Comparison of ENCODE assay signal across 9 cellular contexts in genomic region chr12:176321-177181, GRCh38. TPM values are rescaled to one million over a fixed set of nuclear protein-coding genes. Genes with fewer than 3 reads are reported as not detected.
DNase-seq lines count a peak whose midpoint lies in the region; ATAC-seq, FAIRE-seq and TF ChIP-seq lines count a peak whose summit lies in the region.
"Had no signal": no experiment of that assay in that cellular context is flagged by ENCODE, and none has a peak within 500 bp of the region (broad histone marks: within the 10 kb centered on the region; RNA-seq: fewer than 3 reads in every experiment).

No MANE protein-coding gene starts in this region.

- no peak for TF ChIP-seq POLR2A in breast epithelium (IDR thresholded peaks at IDR 0.05)

- FAIRE-seq in astrocyte (lab: Jason Lieb, UNC) (no peak), islet of Langerhans (lab: Jason Lieb, UNC) (peak; percentile 51)

- H3K36me3 Mint-ChIP-seq in MCF 10A (ENCODE audit: insufficient read depth, unreplicated experiment) (no peaks in the 10 kb centered on the region), astrocyte (ENCODE audit: low read depth, unreplicated experiment) (no peaks in the 10 kb centered on the region)
- H3K36me3 Mint-ChIP-seq in CD4-positive, alpha-beta memory T cell: no peaks in the 10 kb centered on the region

- POLR2A ChIA-PET in MCF 10A (lab: Yijun Ruan, JAX): interaction anchor here (0.8 kb wide), 1 partner anchor 27 kb away, joined by 3 read pairs; no protein-coding TSS in a partner anchor
- POLR2A ChIA-PET in CD4-positive, alpha-beta memory T cell (lab: Charles Lee; ENCODE audit: partially characterized antibody): no interaction called here

- peaks cover 0 to 27% of the 10 kb centered on the region in 2 donors for H3K27me3 ChIP-seq in breast epithelium
- H3K27me3 ChIP-seq in astrocyte (ENCODE audit: insufficient read depth, low read length): no peaks in the 10 kb centered on the region
- no peaks in the 10 kb centered on the region for H3K27me3 ChIP-seq in CD4-positive, alpha-beta memory T cell (ENCODE audit: insufficient read depth, low read length)

- H3K4me3 Mint-ChIP-seq in MCF 10A (ENCODE audit: unreplicated experiment) (peak overlapping the region; percentile 4), astrocyte (ENCODE audit: unreplicated experiment) (no peak overlapping the region)
- H3K4me3 Mint-ChIP-seq in CD4-positive, alpha-beta memory T cell: no peak overlapping the region

- CTCF ChIA-PET in MCF 10A (lab: Yijun Ruan, JAX): interaction anchor here (0.6 kb wide), 1 partner anchor 371 kb away, joined by 3 read pairs; no protein-coding TSS in a partner anchor
- CTCF ChIA-PET in CD4-positive, alpha-beta memory T cell (lab: Charles Lee; ENCODE audit: partially characterized antibody): no interaction called here

- H3K4me1 Mint-ChIP-seq in MCF 10A (ENCODE audit: insufficient read depth, unreplicated experiment): peaks cover 9% of the 10 kb centered on the region
- H3K4me1 Mint-ChIP-seq in astrocyte (ENCODE audit: low read depth, unreplicated experiment): peaks cover 54% of the 10 kb centered on the region
- peaks cover 0 to 7% (median 4%) of the 10 kb centered on the region in 4 donors for H3K4me1 Mint-ChIP-seq in CD4-positive, alpha-beta memory T cell

- H3K9me3 ChIP-seq in breast epithelium (no peaks in the 10 kb centered on the region), astrocyte (ENCODE audit: insufficient read depth, low read depth, low read length) (no peaks in the 10 kb centered on the region)
- H3K9me3 ChIP-seq in CD4-positive, alpha-beta memory T cell (ENCODE audit: control insufficient read depth in 1 of 2, low read length in 2 of 2): no peaks in the 10 kb centered on the region

- H3K4me3 ChIP-seq in breast epithelium: no peak overlapping the region
- H3K4me3 ChIP-seq in astrocyte (ENCODE audit: insufficient read depth, low read depth, low read length): no peak overlapping the region
- no peak overlapping the region for H3K4me3 ChIP-seq in CD4-positive, alpha-beta memory T cell (ENCODE audit: low read length in 2 of 2)

- peak; percentile 59 for DNase-seq in MCF 10A (ENCODE audit: unreplicated experiment)
- no peak for DNase-seq in breast epithelium (ENCODE audit: low spot score in 2 of 2)
- peak; percentile 57 for DNase-seq in astrocyte (ENCODE audit: low read depth)
- no peak for DNase-seq in CD4-positive, alpha-beta memory T cell
- no peak for DNase-seq in NCI-H2196 (lab: John Stamatoyannopoulos, UW; ENCODE audit: unreplicated experiment)
- no peak for DNase-seq in central memory CD4-positive, alpha-beta T cell
- DNase-seq: KG1 had no signal

- H3K36me3 ChIP-seq in breast epithelium: no peaks in the 10 kb centered on the region
- H3K36me3 ChIP-seq in astrocyte (ENCODE audit: insufficient read depth, low read length): no peaks in the 10 kb centered on the region
- no peaks in the 10 kb centered on the region for H3K36me3 ChIP-seq in CD4-positive, alpha-beta memory T cell (ENCODE audit: insufficient read depth, low read length)

- H2AFZ ChIP-seq in astrocyte (ENCODE audit: low read depth, low read length): peak overlapping the region; percentile 26

- H3K4me2 ChIP-seq in astrocyte (ENCODE audit: low read length): peak overlapping the region; percentile 65

- H3K9ac ChIP-seq in astrocyte (ENCODE audit: low read length): peak overlapping the region; percentile 38

- H3K27ac ChIP-seq in breast epithelium: peak overlapping the region in 1 of 2 donors; percentile 48
- peak overlapping the region; percentile 47 for H3K27ac ChIP-seq in astrocyte (ENCODE audit: low read depth, low read length)
- no peak overlapping the region for H3K27ac ChIP-seq in CD4-positive, alpha-beta memory T cell (ENCODE audit: low read depth, low read length)

- intact Hi-C loops in MCF 10A (cut with micrococcal nuclease): no loop called here
- intact Hi-C loops in breast epithelium (cut with DNase I; ENCODE audit: low total_unique reads): no loop called here
- intact Hi-C loops in CD4-positive, alpha-beta memory T cell (cut with micrococcal nuclease): no loop called here

- no peak for TF ChIP-seq CTCF in MCF 10A (IDR thresholded peaks at IDR 0.05; ENCODE audit: unreplicated experiment)
- no peak for TF ChIP-seq CTCF in breast epithelium (IDR thresholded peaks at IDR 0.05)
- no peak for TF ChIP-seq CTCF in astrocyte (IDR thresholded peaks at IDR 0.05; ENCODE audit: insufficient read depth, low read depth, low read length)

- H3K27ac Mint-ChIP-seq in MCF 10A (ENCODE audit: low read depth, unreplicated experiment) (peak overlapping the region; percentile 16), astrocyte (ENCODE audit: unreplicated experiment) (peak overlapping the region; percentile 84)
- H3K27ac Mint-ChIP-seq in CD4-positive, alpha-beta memory T cell: peak overlapping the region in 2 of 7 donors; percentile 57 to 63

- no peak for ATAC-seq in HG03175 (IDR thresholded peaks at IDR 0.05; ENCODE audit: unreplicated experiment)

- H3K4me1 ChIP-seq in breast epithelium (no peaks in the 10 kb centered on the region), astrocyte (ENCODE audit: insufficient read depth, low read length) (peaks cover 33% of the 10 kb centered on the region)
- no peaks in the 10 kb centered on the region for H3K4me1 ChIP-seq in CD4-positive, alpha-beta memory T cell (ENCODE audit: insufficient read depth, low read length)

- no peaks in the 10 kb centered on the region for H4K20me1 ChIP-seq in astrocyte (ENCODE audit: insufficient read depth, low read length)

- no peaks in the 10 kb centered on the region for H3K79me2 ChIP-seq in astrocyte (ENCODE audit: insufficient read depth, low read length)

- H3K9me3 Mint-ChIP-seq in MCF 10A (ENCODE audit: unreplicated experiment) (no peaks in the 10 kb centered on the region), astrocyte (ENCODE audit: unreplicated experiment) (peaks cover 4% of the 10 kb centered on the region)
- H3K9me3 Mint-ChIP-seq in CD4-positive, alpha-beta memory T cell: no peaks in the 10 kb centered on the region

- H3K27me3 Mint-ChIP-seq in MCF 10A (ENCODE audit: insufficient read depth, unreplicated experiment) (peaks cover 11% of the 10 kb centered on the region), astrocyte (ENCODE audit: low read depth, unreplicated experiment) (peaks cover 6% of the 10 kb centered on the region)
- H3K27me3 Mint-ChIP-seq in CD4-positive, alpha-beta memory T cell: peaks cover 8 to 29% of the 10 kb centered on the region in 2 donors

- no TSS peak for BruUV-seq in MCF 10A (replicated peaks; lab: Mats Ljungman, UMichigan)

RNA-seq across cellular contexts. Expression of gene SLC6A12, which starts 37.4 kb away (rescaled TPM):
- total RNA-seq in MCF 10A (2022) (not detected in 2 replicates), breast epithelium (1 to 10 TPM in 2 of 3 donors, under 1 TPM in 1; 0.33 to 2.1 (median 1.3) TPM), astrocyte (2.6 and 3.0 TPM in 2 replicates)
- under 1 TPM; 0.33 to 0.49 TPM for total RNA-seq in CD4-positive, alpha-beta memory T cell
- polyA plus RNA-seq in CD4-positive, alpha-beta memory T cell: not detected

Comparison
In these comparisons a context has a peak if more than half of its experiments do, and no peak if none do; other contexts are left out.
1. DNase-seq: peak in MCF 10A (single experiment) and astrocyte (single experiment); none in breast epithelium (0 of 2), CD4-positive, alpha-beta memory T cell (0 of 5), NCI-H2196 (single experiment) and central memory CD4-positive, alpha-beta T cell (single experiment).